In the genomic region with DNA sequence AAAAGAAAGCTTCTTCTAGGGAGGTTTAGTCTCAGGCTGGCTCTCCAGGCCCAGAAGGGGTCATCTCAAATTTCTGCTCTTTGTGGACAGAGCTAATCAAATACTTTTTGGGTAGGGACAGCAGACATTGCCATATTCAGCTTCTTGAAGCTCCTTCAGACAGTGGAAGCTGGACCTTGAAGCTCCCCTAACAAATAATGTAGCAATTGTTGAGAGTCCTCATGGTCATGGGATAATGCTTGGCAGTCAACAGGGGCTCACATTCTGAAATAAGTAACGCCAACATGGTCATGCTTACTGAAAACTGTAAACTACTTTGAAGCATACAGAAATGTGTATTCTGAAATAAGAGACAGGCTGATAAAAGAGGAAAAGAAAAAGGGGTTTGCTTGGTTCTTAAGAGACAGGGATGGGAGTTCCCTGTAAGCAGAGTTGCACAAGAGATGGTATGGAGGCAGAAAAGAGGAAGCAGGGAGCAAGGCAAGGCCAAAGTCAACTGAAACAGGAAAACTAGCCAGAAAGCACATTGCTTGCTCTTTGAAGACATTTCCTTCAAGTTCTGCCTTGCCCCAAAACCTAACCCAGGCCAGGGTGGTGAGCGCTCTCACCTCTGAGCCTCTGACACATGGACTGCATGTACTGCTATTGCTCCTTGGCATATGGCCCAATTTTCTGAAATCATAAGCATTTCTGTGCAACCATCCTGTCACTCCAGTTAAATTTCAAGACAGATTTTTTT, we compare ENCODE assay signal across 8 cellular contexts. TPM values are rescaled to one million over a fixed set of nuclear protein-coding genes. Genes with fewer than 3 reads are reported as not detected.
DNase-seq lines count a peak whose midpoint lies in the region; ATAC-seq lines count a peak whose summit lies in the region.

No MANE protein-coding gene starts in this region.

- DNase-seq in LHCN-M2 (ENCODE audit: low read depth) (peak; percentile 62), dermis blood vessel endothelial cell (peak; percentile 66), pons (ENCODE audit: low spot score) (peak; percentile 84), HuH-7 (ENCODE audit: low spot score) (no peak), NCI-H226 (no peak), HAP-1 (ENCODE audit: low spot score in 2 of 2) (no peak)
- DNase-seq in stimulated activated CD8-positive, alpha-beta memory T cell treated with anti-CD3 and anti-CD28 coated beads, Interleukin-4, amount 100 ng/mL, for 48 hours, result no peak

- H3K4me1 ChIP-seq in HAP-1, result no peaks in the 10 kb centered on the region

- ATAC-seq in GM19397 (IDR thresholded peaks at IDR 0.05; ENCODE audit: unreplicated experiment), result peak; percentile 47

- H3K36me3 ChIP-seq in HAP-1 (replicated peaks), result no peaks in the 10 kb centered on the region

- no peak overlapping the region for H3K4me3 ChIP-seq in HAP-1

- peaks cover 2% of the 10 kb centered on the region; the same call in 1 of the 2 replicates for H3K9me3 ChIP-seq in HAP-1

- H3K27me3 ChIP-seq in HAP-1 (ENCODE audit: low read depth), result no peaks in the 10 kb centered on the region

- in situ Hi-C loops in HAP-1 (cut with MboI; ENCODE audit: low sequenced_read_pairs), result no loop called here

RNA-seq across cellular contexts. Expression of a gene that starts 53.1 kb away (rescaled TPM):
- 51.9 and 52.1 TPM in 2 replicates for total RNA-seq in LHCN-M2 (2014; rRNA removed)
- 23.3 TPM for polyA plus RNA-seq in LHCN-M2 (2012)
- 155 and 160 TPM in 2 replicates for total RNA-seq in dermis blood vessel endothelial cell

Comparison
In these comparisons a context has a peak if more than half of its experiments do, and no peak if none do; other contexts are left out.
1. DNase-seq: peak in LHCN-M2 (single experiment), dermis blood vessel endothelial cell (single experiment) and pons (single experiment); none in stimulated activated CD8-positive, alpha-beta memory T cell treated with anti-CD3 and anti-CD28 coated beads, Interleukin-4, amount 100 ng/mL, for 48 hours (single experiment), HuH-7 (single experiment), NCI-H226 (single experiment) and HAP-1 (0 of 2).